In genomic region chr1:150149490-150150453, GRCh38 we compare ENCODE assay signal across 8 cellular contexts. TPM values are rescaled to one million over a fixed set of nuclear protein-coding genes. Genes with fewer than 3 reads are reported as not detected.
DNase-seq lines count a peak whose midpoint lies in the region; ATAC-seq and TF ChIP-seq lines count a peak whose summit lies in the region.

A gene with protein sequence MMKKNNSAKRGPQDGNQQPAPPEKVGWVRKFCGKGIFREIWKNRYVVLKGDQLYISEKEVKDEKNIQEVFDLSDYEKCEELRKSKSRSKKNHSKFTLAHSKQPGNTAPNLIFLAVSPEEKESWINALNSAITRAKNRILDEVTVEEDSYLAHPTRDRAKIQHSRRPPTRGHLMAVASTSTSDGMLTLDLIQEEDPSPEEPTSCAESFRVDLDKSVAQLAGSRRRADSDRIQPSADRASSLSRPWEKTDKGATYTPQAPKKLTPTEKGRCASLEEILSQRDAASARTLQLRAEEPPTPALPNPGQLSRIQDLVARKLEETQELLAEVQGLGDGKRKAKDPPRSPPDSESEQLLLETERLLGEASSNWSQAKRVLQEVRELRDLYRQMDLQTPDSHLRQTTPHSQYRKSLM (plus strand): TSS chr1:150149916. CDS start chr1:150150258, 342 bp downstream.

- H3K9me3 Mint-ChIP-seq in memory B cell, result no peaks in the 10 kb centered on the region

- peak; percentile 89 for DNase-seq in GM10266 (ENCODE audit: extremely low spot score)
- peak; percentile 62 to 78 for DNase-seq in NCI-H446 (lab: John Stamatoyannopoulos, UW)
- DNase-seq in effector CD8-positive, alpha-beta T cell (lab: John Stamatoyannopoulos, UW), result peak; percentile 72
- DNase-seq in memory B cell (ENCODE audit: low spot score in 2 of 2), result peak; percentile 56 to 66
- peak; percentile 83 for DNase-seq in stimulated activated CD8-positive, alpha-beta memory T cell treated with anti-CD3 and anti-CD28 coated beads, Interleukin-12 subunit alpha, Interleukin-12 subunit beta, amount 100 ng/mL, for 4 hours (ENCODE audit: low read depth)

- peak; percentile 53 for ATAC-seq in HG02759 (IDR thresholded peaks at IDR 0.05; ENCODE audit: unreplicated experiment)
- ATAC-seq in memory B cell (ENCODE audit: low read depth), result peak; percentile 81
- ATAC-seq in HG02970 (IDR thresholded peaks at IDR 0.05; ENCODE audit: low FRiP score, unreplicated experiment), result no peak

- peaks cover 25% of the 10 kb centered on the region for H3K36me3 Mint-ChIP-seq in memory B cell

- POLR2A ChIA-PET in activated CD8-positive, alpha-beta memory T cell treated with anti-CD3 and anti-CD28 coated beads for 36 hours (lab: Charles Lee), result interaction anchor here (0.8 to 1.5 kb wide), 7 partner anchors 11 to 268 kb away, joined by 3 to 5 read pairs (median 3); partner anchors contain the start of gene RPRD2

- TF ChIP-seq CTCF in GM10266 (IDR thresholded peaks at IDR 0.05; ENCODE audit: control insufficient read depth, insufficient read depth, low read depth, missing control alignments), result no peak

- peaks cover 55% of the 10 kb centered on the region for H3K4me1 Mint-ChIP-seq in memory B cell

- CTCF ChIA-PET in activated CD8-positive, alpha-beta memory T cell treated with anti-CD3 and anti-CD28 coated beads for 36 hours (lab: Charles Lee), result interaction anchor here (0.7 to 1.1 kb wide), 3 partner anchors 12 to 37 kb away, joined by 3 read pairs; no protein-coding TSS in a partner anchor

- no peaks in the 10 kb centered on the region for H3K27me3 Mint-ChIP-seq in memory B cell

- peak within 1 kb of the TSS; percentile 94 for H3K27ac Mint-ChIP-seq in memory B cell

- H3K4me3 Mint-ChIP-seq in memory B cell, result peak within 1 kb of the TSS; percentile 99

RNA-seq across cellular contexts. Expression of the gene that starts here (rescaled TPM):
- 10 to 100 TPM; 34.2 to 35.0 TPM for total RNA-seq in activated CD8-positive, alpha-beta memory T cell treated with anti-CD3 and anti-CD28 coated beads for 36 hours
